9 cellular contexts compared by ENCODE assay signal in the genomic region with DNA sequence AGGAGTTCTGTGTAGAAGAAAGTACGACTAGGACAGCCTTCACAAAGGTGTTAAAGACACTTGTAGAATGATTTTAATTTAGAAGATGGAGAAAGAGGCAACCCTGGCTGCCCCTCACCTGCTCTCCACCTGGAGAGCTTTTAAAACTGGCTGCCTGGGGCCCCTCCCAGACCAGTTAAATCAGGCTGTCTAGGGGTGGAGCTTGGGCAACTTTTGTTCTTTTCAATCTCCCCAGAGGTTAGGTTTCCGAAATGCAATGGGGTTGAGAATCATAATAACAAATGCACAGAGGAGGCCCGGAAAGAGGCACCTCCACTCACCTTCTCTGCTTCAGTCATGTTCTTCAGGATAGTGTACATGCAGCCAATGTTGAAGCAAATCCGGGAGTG. TPM values are rescaled to one million over a fixed set of nuclear protein-coding genes. Genes with fewer than 3 reads are reported as not detected.
DNase-seq lines count a peak whose midpoint lies in the region; ATAC-seq and TF ChIP-seq lines count a peak whose summit lies in the region.
"Had no signal": no experiment of that assay in that cellular context is flagged by ENCODE, and none has a peak within 500 bp of the region (broad histone marks: within the 10 kb centered on the region; RNA-seq: fewer than 3 reads in every experiment).

No MANE protein-coding gene starts in this region.

- no peak overlapping the region for H3K4me3 ChIP-seq in muscle layer of colon (ENCODE audit: low read depth in 1 of 2, low read length in 2 of 2)

- H3K4me1 Mint-ChIP-seq in activated B cell treated with CpG ODN at 0.5 μM for 24 hours: peaks cover 72% of the 10 kb centered on the region

- no peak for TF ChIP-seq CTCF in GM13977 (IDR thresholded peaks at IDR 0.05; ENCODE audit: extremely low read depth, insufficient read depth, missing control alignments)
- no peak for TF ChIP-seq CTCF in activated B cell treated with CpG ODN at 0.5 μM for 24 hours (IDR thresholded peaks at IDR 0.05)

- peaks cover 3% of the 10 kb centered on the region for H3K4me1 ChIP-seq in muscle layer of colon (ENCODE audit: insufficient read depth, low read length)
- H3K4me1 ChIP-seq: ascending aorta had no signal

- H3K9me3 Mint-ChIP-seq in activated B cell treated with CpG ODN at 0.5 μM for 24 hours: peaks cover 3% of the 10 kb centered on the region

- POLR2A ChIA-PET in activated B cell treated with CpG ODN at 0.5 μM for 24 hours (lab: Charles Lee): interaction anchor here (0.6 to 4.2 kb wide), 18 partner anchors 8 to 462 kb away, joined by 3 to 80 read pairs (median 6); partner anchors contain the start of genes ARPC5, SMG7 and TSEN15

- H3K27ac ChIP-seq in muscle layer of colon (ENCODE audit: low read depth, low read length): peak overlapping the region; percentile 50
- H3K27ac ChIP-seq: ascending aorta had no signal

- DNase-seq in GM13977 (ENCODE audit: low spot score) (peak; percentile 51), activated B cell treated with CpG ODN at 0.5 μM for 24 hours (no peak), KG1 (lab: John Stamatoyannopoulos, UW) (no peak), OCI-M1 (lab: John Stamatoyannopoulos, UW) (no peak), HCEC 1CT (no peak)

- no peaks in the 10 kb centered on the region for H3K36me3 ChIP-seq in muscle layer of colon (ENCODE audit: insufficient read depth, low read length)
- H3K36me3 ChIP-seq: ascending aorta had no signal

- no peaks in the 10 kb centered on the region for H3K9me3 ChIP-seq in muscle layer of colon (ENCODE audit: low read length)
- H3K9me3 ChIP-seq: ascending aorta had no signal

- H3K9ac ChIP-seq in muscle layer of colon (ENCODE audit: low read length): no peak overlapping the region

- CTCF ChIA-PET in activated B cell treated with CpG ODN at 0.5 μM for 24 hours (lab: Charles Lee): interaction anchor here (1.0 to 3.2 kb wide), 3 partner anchors 10 to 105 kb away, joined by 4 to 24 read pairs (median 5); no protein-coding TSS in a partner anchor

- in situ Hi-C loops in GM13977 (cut with MboI; ENCODE audit: low pct_unique_long_range_greater_than_20kb, low sequenced_read_pairs, unreplicated experiment): no loop called here

- no peaks in the 10 kb centered on the region for H3K27me3 ChIP-seq in muscle layer of colon (ENCODE audit: control insufficient read depth in 1 of 2, insufficient read depth in 2 of 2, low read length in 2 of 2)
- H3K27me3 ChIP-seq: ascending aorta had no signal

- peak overlapping the region; percentile 92 for H3K27ac Mint-ChIP-seq in activated B cell treated with CpG ODN at 0.5 μM for 24 hours

- intact Hi-C loops in activated B cell treated with CpG ODN at 0.5 μM for 24 hours (cut with micrococcal nuclease): loop anchor here (1.0 kb wide), 7 partner anchors 10 to 567 kb away; partner anchors contain the start of gene LAMC1

- H3K27me3 Mint-ChIP-seq in activated B cell treated with CpG ODN at 0.5 μM for 24 hours: no peaks in the 10 kb centered on the region

- peak overlapping the region; percentile 88 for H3K4me3 Mint-ChIP-seq in activated B cell treated with CpG ODN at 0.5 μM for 24 hours

- peak; percentile 20 for ATAC-seq in GM21529 (IDR thresholded peaks at IDR 0.05; ENCODE audit: unreplicated experiment)
- peak; percentile 29 for ATAC-seq in activated B cell treated with CpG ODN at 0.5 μM for 24 hours (ENCODE audit: low read depth)
- no peak for ATAC-seq in HG02610 (IDR thresholded peaks at IDR 0.05; ENCODE audit: unreplicated experiment)

- peaks cover 28% of the 10 kb centered on the region for H3K36me3 Mint-ChIP-seq in activated B cell treated with CpG ODN at 0.5 μM for 24 hours (ENCODE audit: low read depth)

RNA-seq across cellular contexts. Expression of gene NCF2, which starts 0.4 kb away (rescaled TPM):
- total RNA-seq in activated B cell treated with CpG ODN at 0.5 μM for 24 hours: 101 TPM in 2 replicates

RNA-seq across cellular contexts. Expression of gene ARPC5, which starts 45.8 kb away (rescaled TPM):
- 193 and 224 TPM in 2 replicates for total RNA-seq in activated B cell treated with CpG ODN at 0.5 μM for 24 hours
